Comparison of ENCODE assay signal across 27 cellular contexts in genomic region chr2:128293426-128293755, GRCh38. TPM values are rescaled to one million over a fixed set of nuclear protein-coding genes. Genes with fewer than 3 reads are reported as not detected.
DNase-seq lines count a peak whose midpoint lies in the region; ATAC-seq and TF ChIP-seq lines count a peak whose summit lies in the region.
"Had no signal": no experiment of that assay in that cellular context is flagged by ENCODE, and none has a peak within 500 bp of the region (broad histone marks: within the 10 kb centered on the region; RNA-seq: fewer than 3 reads in every experiment).

No MANE protein-coding gene starts in this region.

- no peak overlapping the region for H3K27ac Mint-ChIP-seq in activated T-helper 2 cell treated with anti-CD3 and anti-CD28 coated beads, Interferon-gamma antibody, Interleukin-2, Interleukin-4, amounts not matched to agents 10 μg/mL and 5 μg/mL and 100 μg/mL, durations not matched to agents 14 hours and 24 hours and 36 hours
- H3K27ac Mint-ChIP-seq in type B pancreatic cell: no peak overlapping the region
- H3K27ac Mint-ChIP-seq: activated CD8-positive, alpha-beta T cell treated with anti-CD3 and anti-CD28 coated beads for 36 hours; B cell; naive thymus-derived CD4-positive, alpha-beta T cell; stimulated activated naive CD8-positive, alpha-beta T cell treated with anti-CD3 and anti-CD28 coated beads, Interleukin-15, Interleukin-2, amounts not matched to agents 100 ng/mL and 50 ng/mL, for 24 hours had no signal

- H3K4me3 Mint-ChIP-seq in activated T-helper 2 cell treated with anti-CD3 and anti-CD28 coated beads, Interferon-gamma antibody, Interleukin-2, Interleukin-4, amounts not matched to agents 10 μg/mL and 5 μg/mL and 100 μg/mL, durations not matched to agents 14 hours and 24 hours and 36 hours (ENCODE audit: low read depth): no peak overlapping the region
- H3K4me3 Mint-ChIP-seq in type B pancreatic cell: no peak overlapping the region
- H3K4me3 Mint-ChIP-seq: activated CD8-positive, alpha-beta T cell treated with anti-CD3 and anti-CD28 coated beads for 36 hours; B cell; naive thymus-derived CD4-positive, alpha-beta T cell; stimulated activated naive CD8-positive, alpha-beta T cell treated with anti-CD3 and anti-CD28 coated beads, Interleukin-15, Interleukin-2, amounts not matched to agents 100 ng/mL and 50 ng/mL, for 24 hours had no signal

- ATAC-seq in left ventricle myocardium superior (no peak), mucosa of descending colon (no peak)
- ATAC-seq: activated CD8-positive, alpha-beta T cell treated with anti-CD3 and anti-CD28 coated beads for 36 hours had no signal

- H3K27ac ChIP-seq in temporal lobe (ENCODE audit: low read depth, low read length): peak overlapping the region; percentile 31
- H3K27ac ChIP-seq: cardiac muscle cell, GM23248, SJSA1 had no signal

- intact Hi-C loops in left ventricle myocardium superior (cut with micrococcal nuclease) (no loop called here), cardiac septum (cut with DNase I) (no loop called here), mucosa of descending colon (cut with DNase I, micrococcal nuclease) (no loop called here)
- intact Hi-C loops in activated T-helper 2 cell treated with anti-CD3 and anti-CD28 coated beads, Interferon-gamma antibody, Interleukin-2, Interleukin-4, amounts not matched to agents 10 μg/mL and 5 μg/mL and 100 μg/mL, durations not matched to agents 14 hours and 24 hours and 36 hours (cut with micrococcal nuclease): no loop called here

- peak; percentile 6 for TF ChIP-seq CTCF in choroid plexus epithelial cell (conservative IDR thresholded peaks at IDR 0.05; ENCODE audit: low read depth, low read length)
- TF ChIP-seq CTCF in mucosa of descending colon (IDR thresholded peaks at IDR 0.05): no peak
- TF ChIP-seq CTCF in type B pancreatic cell (conservative IDR thresholded peaks at IDR 0.05): no peak

- no peaks in the 10 kb centered on the region for H3K27me3 Mint-ChIP-seq in activated T-helper 2 cell treated with anti-CD3 and anti-CD28 coated beads, Interferon-gamma antibody, Interleukin-2, Interleukin-4, amounts not matched to agents 10 μg/mL and 5 μg/mL and 100 μg/mL, durations not matched to agents 14 hours and 24 hours and 36 hours (ENCODE audit: low read depth)
- H3K27me3 Mint-ChIP-seq in type B pancreatic cell: no peaks in the 10 kb centered on the region
- H3K27me3 Mint-ChIP-seq: activated CD8-positive, alpha-beta T cell treated with anti-CD3 and anti-CD28 coated beads for 36 hours; B cell; naive thymus-derived CD4-positive, alpha-beta T cell; stimulated activated naive CD8-positive, alpha-beta T cell treated with anti-CD3 and anti-CD28 coated beads, Interleukin-15, Interleukin-2, amounts not matched to agents 100 ng/mL and 50 ng/mL, for 24 hours had no signal

- no peaks in the 10 kb centered on the region for H3K9me3 ChIP-seq in mucosa of descending colon
- H3K9me3 ChIP-seq: tibial nerve had no signal

- peak; percentile 9 for DNase-seq in left ventricle myocardium superior
- DNase-seq in cardiac septum (ENCODE audit: low spot score): no peak
- no peak for DNase-seq in choroid plexus epithelial cell (ENCODE audit: low read depth)
- DNase-seq in mucosa of descending colon: peak in 2 of 3 donors; percentile 12 to 21
- no peak for DNase-seq in activated T-helper 2 cell treated with anti-CD3 and anti-CD28 coated beads, Interferon-gamma antibody, Interleukin-2, Interleukin-4, amounts not matched to agents 10 μg/mL and 5 μg/mL and 100 μg/mL, durations not matched to agents 14 hours and 24 hours and 36 hours (ENCODE audit: low spot score)
- no peak for DNase-seq in type B pancreatic cell (ENCODE audit: extremely low spot score, unreplicated experiment)
- DNase-seq in HK-2 (ENCODE audit: unreplicated experiment): no peak
- DNase-seq: activated CD4-positive, alpha-beta T cell treated with anti-CD3 and anti-CD28 coated beads for 1 hour; activated CD8-positive, alpha-beta T cell treated with anti-CD3 and anti-CD28 coated beads for 36 hours; activated naive CD4-positive, alpha-beta T cell treated with Interleukin-2 at 50 U/mL for 16 hours; activated T-cell treated with anti-CD3 and anti-CD28 coated beads for 4 hours; amniotic stem cell; GM23248; Karpas-422; left colon; naive thymus-derived CD4-positive, alpha-beta T cell; NCI-H1048; NCI-H1694 treated with DMSO at 0.1 percent for 48 hours; NCI-H2171 treated with DMSO at 0.1 percent for 48 hours; NCI-H526; retina had no signal

- H3K36me3 ChIP-seq in mucosa of descending colon (ENCODE audit: low read depth): no peaks in the 10 kb centered on the region
- H3K36me3 ChIP-seq: cardiac muscle cell had no signal

- H3K36me3 Mint-ChIP-seq in activated T-helper 2 cell treated with anti-CD3 and anti-CD28 coated beads, Interferon-gamma antibody, Interleukin-2, Interleukin-4, amounts not matched to agents 10 μg/mL and 5 μg/mL and 100 μg/mL, durations not matched to agents 14 hours and 24 hours and 36 hours (ENCODE audit: low read depth): no peaks in the 10 kb centered on the region
- H3K36me3 Mint-ChIP-seq in type B pancreatic cell: peaks cover 15% of the 10 kb centered on the region

- H3K4me3 ChIP-seq in choroid plexus epithelial cell (ENCODE audit: low read depth, low read length) (no peak overlapping the region), mucosa of descending colon (no peak overlapping the region)
- H3K4me3 ChIP-seq: cardiac muscle cell, GM23248, SJSA1, tibial nerve had no signal

- H3K4me1 ChIP-seq in mucosa of descending colon (ENCODE audit: low read depth): no peaks in the 10 kb centered on the region

- H3K4me1 Mint-ChIP-seq in activated T-helper 2 cell treated with anti-CD3 and anti-CD28 coated beads, Interferon-gamma antibody, Interleukin-2, Interleukin-4, amounts not matched to agents 10 μg/mL and 5 μg/mL and 100 μg/mL, durations not matched to agents 14 hours and 24 hours and 36 hours (ENCODE audit: low read depth): no peaks in the 10 kb centered on the region
- H3K4me1 Mint-ChIP-seq in type B pancreatic cell (ENCODE audit: unreplicated experiment): peaks cover 34% of the 10 kb centered on the region

- no peaks in the 10 kb centered on the region for H3K9me3 Mint-ChIP-seq in activated T-helper 2 cell treated with anti-CD3 and anti-CD28 coated beads, Interferon-gamma antibody, Interleukin-2, Interleukin-4, amounts not matched to agents 10 μg/mL and 5 μg/mL and 100 μg/mL, durations not matched to agents 14 hours and 24 hours and 36 hours
- H3K9me3 Mint-ChIP-seq in type B pancreatic cell: no peaks in the 10 kb centered on the region
- H3K9me3 Mint-ChIP-seq: stimulated activated naive CD8-positive, alpha-beta T cell treated with anti-CD3 and anti-CD28 coated beads, Interleukin-15, Interleukin-2, amounts not matched to agents 100 ng/mL and 50 ng/mL, for 24 hours had no signal

RNA-seq across cellular contexts. Expression of gene HS6ST1, which starts 25.3 kb away (rescaled TPM):
- 35.2 TPM for total RNA-seq in left ventricle myocardium superior
- total RNA-seq in cardiac septum: 14.4 TPM
- total RNA-seq in mucosa of descending colon: 10 to 100 TPM; 30.8 to 39.6 (median 32.2) TPM
- total RNA-seq in temporal lobe: 48.7 TPM
- total RNA-seq in activated T-helper 2 cell treated with anti-CD3 and anti-CD28 coated beads, Interferon-gamma antibody, Interleukin-2, Interleukin-4, amounts not matched to agents 10 μg/mL and 5 μg/mL and 100 μg/mL, durations not matched to agents 14 hours and 24 hours and 36 hours: 17.6 and 17.7 TPM in 2 replicates
- total RNA-seq in type B pancreatic cell (ENCODE audit: low replicate concordance): 64.9 and 75.2 TPM in 2 replicates

Comparison
In these comparisons a context has a peak if more than half of its experiments do, and no peak if none do; other contexts are left out.
1. DNase-seq: peak in left ventricle myocardium superior (single experiment) and mucosa of descending colon (2 of 3); none in cardiac septum (single experiment), choroid plexus epithelial cell (single experiment), activated T-helper 2 cell treated with anti-CD3 and anti-CD28 coated beads, Interferon-gamma antibody, Interleukin-2, Interleukin-4, amounts not matched to agents 10 μg/mL and 5 μg/mL and 100 μg/mL, durations not matched to agents 14 hours and 24 hours and 36 hours (single experiment), type B pancreatic cell (single experiment) and HK-2 (single experiment).